In genomic region chr12:30484658-30485057, GRCh38 we compare ENCODE assay signal across 22 cellular contexts.
"Had no signal": no experiment of that assay in that cellular context is flagged by ENCODE, and none has a peak within 500 bp of the region (broad histone marks: within the 10 kb centered on the region; RNA-seq: fewer than 3 reads in every experiment).

No MANE protein-coding gene starts in this region.

- ATAC-seq: heart right ventricle; left colon; lower lobe of right lung; naive thymus-derived CD4-positive, alpha-beta T cell; sciatic nerve had no signal

- H3K4me1 ChIP-seq: colonic mucosa, esophagus muscularis mucosa, heart right ventricle, left ventricle myocardium inferior, lower lobe of right lung, neural progenitor cell, parathyroid adenoma, stomach, thyroid gland, vagina had no signal

- FAIRE-seq: endothelial cell of umbilical vein, islet of Langerhans had no signal

- H3K4me2 ChIP-seq: neural progenitor cell had no signal

- H3K27ac ChIP-seq: colonic mucosa, esophagus muscularis mucosa, heart right ventricle, left ventricle myocardium inferior, lower lobe of right lung, neural progenitor cell, parathyroid adenoma, stomach, thyroid gland, vagina had no signal

- H3K4me3 ChIP-seq: colonic mucosa, esophagus muscularis mucosa, heart right ventricle, left ventricle myocardium inferior, lower lobe of right lung, neural progenitor cell, stomach, thyroid gland, vagina had no signal

- H3K9me3 ChIP-seq: colonic mucosa, esophagus muscularis mucosa, heart right ventricle, left ventricle myocardium inferior, lower lobe of right lung, stomach, thyroid gland, vagina had no signal

- DNase-seq: colonic mucosa; effector memory CD4-positive, alpha-beta T cell; foreskin melanocyte; heart right ventricle; hippocampal formation; left colon; left ventricle myocardium inferior; lower lobe of right lung; naive thymus-derived CD4-positive, alpha-beta T cell; stimulated activated CD4-positive, alpha-beta T cell treated with anti-CD3 and anti-CD28 coated beads, Interleukin-2, amount 100 ng/mL, for 24 hours; stimulated activated CD4-positive, alpha-beta T cell treated with anti-CD3 and anti-CD28 coated beads, Interleukin-4, amount 100 ng/mL, for 24 hours; stimulated activated naive CD4-positive, alpha-beta T cell treated with Interleukin-2 at 50 U/mL for 16 hours; stomach; thyroid gland; trophoblast cell had no signal
